Comparison of ENCODE assay signal across 19 cellular contexts in the genomic region with DNA sequence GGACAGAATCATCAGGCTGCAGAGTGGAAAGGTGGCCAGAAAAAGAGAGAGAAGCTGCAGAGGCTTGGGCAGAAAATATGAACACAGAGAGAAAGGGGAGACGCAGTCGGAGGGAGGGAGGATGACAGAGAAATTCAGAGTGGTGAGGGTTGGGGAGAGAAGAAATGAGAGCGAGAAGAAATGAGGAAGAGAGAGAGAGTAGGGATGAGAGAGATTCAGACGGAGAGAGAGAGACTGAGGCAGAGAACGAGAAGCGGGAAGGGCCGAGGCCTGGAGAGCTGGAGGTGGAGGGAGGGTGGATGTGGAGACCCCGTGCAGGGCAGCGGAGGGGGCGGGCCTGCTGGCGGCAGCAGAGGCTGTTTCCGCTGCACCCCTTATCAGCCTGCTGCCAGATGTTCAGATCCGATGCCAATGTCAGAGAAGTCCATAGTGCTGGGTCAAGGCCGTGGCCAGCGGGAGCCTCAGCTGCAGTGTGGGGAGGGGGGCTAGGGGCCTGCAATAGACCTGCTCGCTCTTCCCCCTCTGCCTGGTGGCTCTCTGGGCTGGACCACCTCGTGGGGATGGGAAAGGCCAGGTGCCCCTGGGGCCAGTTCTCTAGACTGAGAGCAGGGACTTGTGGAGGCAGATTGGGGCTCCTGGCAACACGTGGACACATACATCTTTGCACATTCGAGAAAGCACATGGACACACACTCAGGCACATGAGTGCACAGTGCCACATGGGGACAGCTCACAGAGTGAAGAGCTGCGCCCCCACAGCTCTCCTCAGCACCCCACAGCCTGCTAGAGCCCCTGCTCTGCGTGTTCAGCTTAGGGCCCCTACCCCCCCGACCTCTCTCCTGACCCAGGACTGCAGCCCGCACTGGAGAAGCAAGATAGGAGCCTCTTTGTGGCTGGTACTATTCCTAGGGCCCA. TPM values are rescaled to one million over a fixed set of nuclear protein-coding genes. Genes with fewer than 3 reads are reported as not detected.
DNase-seq lines count a peak whose midpoint lies in the region; ATAC-seq and TF ChIP-seq lines count a peak whose summit lies in the region.
"Had no signal": no experiment of that assay in that cellular context is flagged by ENCODE, and none has a peak within 500 bp of the region (broad histone marks: within the 10 kb centered on the region; RNA-seq: fewer than 3 reads in every experiment).

No MANE protein-coding gene starts in this region.

- no peaks in the 10 kb centered on the region; the same call in 1 of the 2 replicates for H3K27me3 Mint-ChIP-seq in WTC11 (ENCODE audit: low read depth)

- H3K4me3 Mint-ChIP-seq in WTC11, result no peak overlapping the region
- H3K4me3 Mint-ChIP-seq: activated B cell treated with CpG ODN at 0.5 μM for 24 hours had no signal

- no peak overlapping the region for H3K4me3 ChIP-seq in right lobe of liver
- H3K4me3 ChIP-seq: SK-N-MC, skin epidermis had no signal

- no peak overlapping the region for H3K27ac ChIP-seq in right lobe of liver
- H3K27ac ChIP-seq: epithelial cell of prostate, parathyroid adenoma, SK-N-MC, skin epidermis had no signal

- ATAC-seq in WTC11 (peak; percentile 8; the same call in 1 of the 2 replicates), right lobe of liver (peak; percentile 15 to 46 (median 32)), HG03520 (IDR thresholded peaks at IDR 0.05; ENCODE audit: unreplicated experiment) (no peak), HG02840 (IDR thresholded peaks at IDR 0.05; ENCODE audit: low FRiP score, unreplicated experiment) (no peak)

- peaks cover 18% of the 10 kb centered on the region for H3K4me1 Mint-ChIP-seq in WTC11
- H3K4me1 Mint-ChIP-seq: activated B cell treated with CpG ODN at 0.5 μM for 24 hours had no signal

- H3K36me3 ChIP-seq in right lobe of liver, result no peaks in the 10 kb centered on the region

- 36% methylated on average over 11 of the region's 23 CpGs for WGBS in right lobe of liver (ENCODE audit: insufficient coverage, low coverage, low lambda C conversion rate, missing lambda C conversion rate)

- POLR2A ChIA-PET in WTC11 (lab: Charles Lee), result no interaction called here

- no peaks in the 10 kb centered on the region for H3K27me3 ChIP-seq in right lobe of liver

- no peaks in the 10 kb centered on the region for H3K9me3 Mint-ChIP-seq in WTC11
- H3K9me3 Mint-ChIP-seq: activated B cell treated with CpG ODN at 0.5 μM for 24 hours had no signal

- TF ChIP-seq POLR2A in right lobe of liver (IDR thresholded peaks at IDR 0.05), result no peak

- intact Hi-C loops in right lobe of liver (cut with DNase I), result no loop called here

- TF ChIP-seq CTCF in WTC11 (IDR thresholded peaks at IDR 0.05), result no peak
- TF ChIP-seq CTCF in right lobe of liver (IDR thresholded peaks at IDR 0.05), result no peak

- peaks cover 0 to 19% (median 9%) of the 10 kb centered on the region in 4 donors for H3K4me1 ChIP-seq in right lobe of liver
- H3K4me1 ChIP-seq: parathyroid adenoma had no signal

- peaks cover 3% of the 10 kb centered on the region; the same call in 1 of the 2 replicates for H3K36me3 Mint-ChIP-seq in WTC11

- CTCF ChIA-PET in WTC11 (lab: Charles Lee), result interaction anchor here (1.0 to 5.6 kb wide), 4 partner anchors 24 to 341 kb away, joined by 3 to 37 read pairs (median 10); a partner anchor contains a TSS

- no peaks in the 10 kb centered on the region for H3K9me3 ChIP-seq in right lobe of liver

- DNase-seq in 8988T, result peak; percentile 26
- DNase-seq in HUDEP-2 (lab: John Stamatoyannopoulos, UW; ENCODE audit: unreplicated experiment in 76 of 76), result peak in 73 of 76 experiments; percentile 18 to 91 (median 69)
- no peak for DNase-seq in WTC11 (ENCODE audit: low spot score)
- no peak for DNase-seq in right lobe of liver
- no peak for DNase-seq in SIG-M5 (lab: John Stamatoyannopoulos, UW)
- no peak for DNase-seq in LoVo (ENCODE audit: low spot score)
- DNase-seq: activated B cell treated with CpG ODN at 0.5 μM for 24 hours; activated CD8-positive, alpha-beta memory T cell treated with anti-CD3 and anti-CD28 coated beads for 24 hours; cerebellar nuclear complex; Kasumi-1; NCI-H146 had no signal

- no peak overlapping the region for H3K27ac Mint-ChIP-seq in WTC11
- H3K27ac Mint-ChIP-seq: activated B cell treated with CpG ODN at 0.5 μM for 24 hours had no signal

TF ChIP-seq in WTC11, 78 proteins besides CTCF, POLR2A, EP300 and RAD21:
- TF ChIP-seq ZBTB21 (CRISPR knock-in tag; IDR thresholded peaks at IDR 0.05; ENCODE audit: borderline replicate concordance) (no peak), ZNF232 (CRISPR knock-in tag; IDR thresholded peaks at IDR 0.05) (no peak), ZNF396 (CRISPR knock-in tag; IDR thresholded peaks at IDR 0.05; ENCODE audit: borderline replicate concordance) (no peak), HMGA2 (CRISPR knock-in tag; IDR thresholded peaks at IDR 0.05) (no peak), FOXP1 (CRISPR knock-in tag; IDR thresholded peaks at IDR 0.05; ENCODE audit: borderline replicate concordance) (no peak), SOX15 (CRISPR knock-in tag; IDR thresholded peaks at IDR 0.05) (no peak), TEAD4 (CRISPR knock-in tag; IDR thresholded peaks at IDR 0.05) (no peak), JAZF1 (CRISPR knock-in tag; IDR thresholded peaks at IDR 0.05) (no peak), PRRX2 (CRISPR knock-in tag; IDR thresholded peaks at IDR 0.05) (no peak)
- TF ChIP-seq, protein P1, sequence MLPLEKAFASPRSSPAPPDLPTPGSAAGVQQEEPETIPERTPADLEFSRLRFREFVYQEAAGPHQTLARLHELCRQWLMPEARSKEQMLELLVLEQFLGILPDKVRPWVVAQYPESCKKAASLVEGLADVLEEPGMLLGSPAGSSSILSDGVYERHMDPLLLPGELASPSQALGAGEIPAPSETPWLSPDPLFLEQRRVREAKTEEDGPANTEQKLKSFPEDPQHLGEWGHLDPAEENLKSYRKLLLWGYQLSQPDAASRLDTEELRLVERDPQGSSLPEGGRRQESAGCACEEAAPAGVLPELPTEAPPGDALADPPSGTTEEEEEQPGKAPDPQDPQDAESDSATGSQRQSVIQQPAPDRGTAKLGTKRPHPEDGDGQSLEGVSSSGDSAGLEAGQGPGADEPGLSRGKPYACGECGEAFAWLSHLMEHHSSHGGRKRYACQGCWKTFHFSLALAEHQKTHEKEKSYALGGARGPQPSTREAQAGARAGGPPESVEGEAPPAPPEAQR (CRISPR knock-in tag; IDR thresholded peaks at IDR 0.05), result no peak
- TF ChIP-seq, protein P2, sequence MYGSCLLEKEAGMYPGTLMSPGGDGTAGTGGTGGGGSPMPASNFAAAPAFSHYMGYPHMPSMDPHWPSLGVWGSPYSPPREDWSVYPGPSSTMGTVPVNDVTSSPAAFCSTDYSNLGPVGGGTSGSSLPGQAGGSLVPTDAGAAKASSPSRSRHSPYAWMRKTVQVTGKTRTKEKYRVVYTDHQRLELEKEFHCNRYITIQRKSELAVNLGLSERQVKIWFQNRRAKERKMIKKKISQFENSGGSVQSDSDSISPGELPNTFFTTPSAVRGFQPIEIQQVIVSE (CRISPR knock-in tag; IDR thresholded peaks at IDR 0.05; ENCODE audit: borderline replicate concordance), result no peak
- TF ChIP-seq, protein P3, sequence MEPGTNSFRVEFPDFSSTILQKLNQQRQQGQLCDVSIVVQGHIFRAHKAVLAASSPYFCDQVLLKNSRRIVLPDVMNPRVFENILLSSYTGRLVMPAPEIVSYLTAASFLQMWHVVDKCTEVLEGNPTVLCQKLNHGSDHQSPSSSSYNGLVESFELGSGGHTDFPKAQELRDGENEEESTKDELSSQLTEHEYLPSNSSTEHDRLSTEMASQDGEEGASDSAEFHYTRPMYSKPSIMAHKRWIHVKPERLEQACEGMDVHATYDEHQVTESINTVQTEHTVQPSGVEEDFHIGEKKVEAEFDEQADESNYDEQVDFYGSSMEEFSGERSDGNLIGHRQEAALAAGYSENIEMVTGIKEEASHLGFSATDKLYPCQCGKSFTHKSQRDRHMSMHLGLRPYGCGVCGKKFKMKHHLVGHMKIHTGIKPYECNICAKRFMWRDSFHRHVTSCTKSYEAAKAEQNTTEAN (CRISPR knock-in tag; IDR thresholded peaks at IDR 0.05), result no peak

RNA-seq across cellular contexts. Expression of a gene that starts 4.9 kb away (rescaled TPM):
- total RNA-seq in WTC11 (2021) (0.39 to 0.77 TPM (median 0.60 TPM) in 3 replicates), right lobe of liver (under 1 TPM in 1 of 6 experiments, not detected in 5; 0.26 TPM)
- total RNA-seq: activated B cell treated with CpG ODN at 0.5 μM for 24 hours, glomerular endothelial cell, ureter had no signal

Comparison
In these comparisons a context has a peak if more than half of its experiments do, and no peak if none do; other contexts are left out.
1. DNase-seq: peak in 8988T (single experiment) and HUDEP-2 (73 of 76); none in WTC11 (single experiment), right lobe of liver (0 of 3), SIG-M5 (single experiment) and LoVo (single experiment).
2. ATAC-seq: peak in WTC11 (single experiment) and right lobe of liver (4 of 4); none in HG03520 (single experiment) and HG02840 (single experiment).